In the genomic region with DNA sequence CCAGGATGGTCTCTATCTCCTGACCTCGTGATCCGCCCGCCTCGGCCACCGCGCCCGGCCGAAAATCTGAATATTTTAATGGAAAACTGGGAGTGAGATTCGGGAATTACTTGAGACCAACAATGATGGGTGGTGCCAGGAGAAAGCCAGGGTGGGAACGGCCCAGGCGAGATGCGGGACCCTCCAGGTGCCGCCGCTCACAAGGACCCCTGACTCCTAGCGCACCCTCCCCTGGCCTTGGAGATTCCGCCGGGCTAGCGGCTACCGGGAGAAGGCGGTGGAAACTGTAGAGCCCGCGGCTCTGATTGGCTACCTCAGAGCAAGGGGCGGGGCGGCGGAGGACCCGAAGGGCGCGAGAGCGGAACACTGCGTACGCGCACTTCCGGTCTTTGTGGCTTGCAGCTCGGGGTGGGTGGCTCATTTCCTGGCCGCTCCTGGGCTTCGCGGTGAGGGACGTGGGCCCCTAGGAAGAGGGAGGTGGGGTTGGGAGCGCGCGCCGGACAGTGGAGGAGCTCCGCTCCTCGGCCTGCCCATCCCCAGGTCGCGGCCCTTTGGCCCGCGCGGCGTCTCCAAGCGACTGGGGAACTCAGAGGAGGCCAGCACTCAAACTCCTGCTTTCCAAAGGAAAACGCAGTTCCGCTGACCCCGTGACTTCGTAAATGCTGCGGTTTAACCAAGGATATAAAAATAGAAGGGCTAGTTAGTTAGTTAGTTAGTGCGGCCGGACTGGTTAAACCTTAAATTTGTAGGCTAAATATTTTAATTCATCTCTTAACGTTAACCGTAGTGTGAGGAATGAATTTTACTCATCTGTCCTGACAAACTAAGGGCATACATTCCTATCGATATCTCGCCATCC, we compare ENCODE assay signal across 1 cellular context.
TF ChIP-seq lines count a peak whose summit lies in the region.

A gene (plus strand): TSS at position 371 of the 859 bp plus-strand sequence. CDS start 1,437 bp downstream, outside the sequence.

TF ChIP-seq in HEK293, 187 proteins besides CTCF, POLR2A, EP300 and RAD21 (continued from another document and continues in another):
- TF ChIP-seq, protein P1, sequence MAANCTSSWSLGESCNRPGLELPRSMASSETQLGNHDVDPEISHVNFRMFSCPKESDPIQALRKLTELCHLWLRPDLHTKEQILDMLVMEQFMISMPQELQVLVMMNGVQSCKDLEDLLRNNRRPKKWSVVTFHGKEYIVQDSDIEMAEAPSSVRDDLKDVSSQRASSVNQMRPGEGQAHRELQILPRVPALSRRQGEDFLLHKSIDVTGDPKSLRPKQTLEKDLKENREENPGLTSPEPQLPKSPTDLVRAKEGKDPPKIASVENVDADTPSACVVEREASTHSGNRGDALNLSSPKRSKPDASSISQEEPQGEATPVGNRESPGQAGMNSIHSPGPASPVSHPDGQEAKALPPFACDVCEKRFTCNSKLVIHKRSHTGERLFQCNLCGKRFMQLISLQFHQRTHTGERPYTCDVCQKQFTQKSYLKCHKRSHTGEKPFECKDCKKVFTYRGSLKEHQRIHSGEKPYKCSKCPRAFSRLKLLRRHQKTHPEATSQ (tag by site-specific recombination; IDR thresholded peaks at IDR 0.05) = no peak
- peak; percentile 100 for TF ChIP-seq ZNF335 (tag by site-specific recombination; conservative IDR thresholded peaks at IDR 0.05)
- TF ChIP-seq ZNF521 (tag by site-specific recombination; IDR thresholded peaks at IDR 0.05) = no peak
- TF ChIP-seq FEZF1 (tag by site-specific recombination; IDR thresholded peaks at IDR 0.05) = no peak
- TF ChIP-seq ZNF184 (tag by site-specific recombination; IDR thresholded peaks at IDR 0.05) = no peak
- TF ChIP-seq, protein P2, sequence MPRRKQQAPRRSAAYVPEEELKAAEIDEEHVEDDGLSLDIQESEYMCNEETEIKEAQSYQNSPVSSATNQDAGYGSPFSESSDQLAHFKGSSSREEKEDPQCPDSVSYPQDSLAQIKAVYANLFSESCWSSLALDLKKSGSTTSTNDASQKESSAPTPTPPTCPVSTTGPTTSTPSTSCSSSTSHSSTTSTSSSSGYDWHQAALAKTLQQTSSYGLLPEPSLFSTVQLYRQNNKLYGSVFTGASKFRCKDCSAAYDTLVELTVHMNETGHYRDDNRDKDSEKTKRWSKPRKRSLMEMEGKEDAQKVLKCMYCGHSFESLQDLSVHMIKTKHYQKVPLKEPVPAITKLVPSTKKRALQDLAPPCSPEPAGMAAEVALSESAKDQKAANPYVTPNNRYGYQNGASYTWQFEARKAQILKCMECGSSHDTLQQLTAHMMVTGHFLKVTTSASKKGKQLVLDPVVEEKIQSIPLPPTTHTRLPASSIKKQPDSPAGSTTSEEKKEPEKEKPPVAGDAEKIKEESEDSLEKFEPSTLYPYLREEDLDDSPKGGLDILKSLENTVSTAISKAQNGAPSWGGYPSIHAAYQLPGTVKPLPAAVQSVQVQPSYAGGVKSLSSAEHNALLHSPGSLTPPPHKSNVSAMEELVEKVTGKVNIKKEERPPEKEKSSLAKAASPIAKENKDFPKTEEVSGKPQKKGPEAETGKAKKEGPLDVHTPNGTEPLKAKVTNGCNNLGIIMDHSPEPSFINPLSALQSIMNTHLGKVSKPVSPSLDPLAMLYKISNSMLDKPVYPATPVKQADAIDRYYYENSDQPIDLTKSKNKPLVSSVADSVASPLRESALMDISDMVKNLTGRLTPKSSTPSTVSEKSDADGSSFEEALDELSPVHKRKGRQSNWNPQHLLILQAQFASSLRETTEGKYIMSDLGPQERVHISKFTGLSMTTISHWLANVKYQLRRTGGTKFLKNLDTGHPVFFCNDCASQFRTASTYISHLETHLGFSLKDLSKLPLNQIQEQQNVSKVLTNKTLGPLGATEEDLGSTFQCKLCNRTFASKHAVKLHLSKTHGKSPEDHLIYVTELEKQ (tag by site-specific recombination; IDR thresholded peaks at IDR 0.05; ENCODE audit: borderline replicate concordance) = no peak
- TF ChIP-seq MZF1 (tag by site-specific recombination; IDR thresholded peaks at IDR 0.05; ENCODE audit: borderline replicate concordance) = no peak
- TF ChIP-seq, protein P3, sequence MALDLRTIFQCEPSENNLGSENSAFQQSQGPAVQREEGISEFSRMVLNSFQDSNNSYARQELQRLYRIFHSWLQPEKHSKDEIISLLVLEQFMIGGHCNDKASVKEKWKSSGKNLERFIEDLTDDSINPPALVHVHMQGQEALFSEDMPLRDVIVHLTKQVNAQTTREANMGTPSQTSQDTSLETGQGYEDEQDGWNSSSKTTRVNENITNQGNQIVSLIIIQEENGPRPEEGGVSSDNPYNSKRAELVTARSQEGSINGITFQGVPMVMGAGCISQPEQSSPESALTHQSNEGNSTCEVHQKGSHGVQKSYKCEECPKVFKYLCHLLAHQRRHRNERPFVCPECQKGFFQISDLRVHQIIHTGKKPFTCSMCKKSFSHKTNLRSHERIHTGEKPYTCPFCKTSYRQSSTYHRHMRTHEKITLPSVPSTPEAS (tag by site-specific recombination; IDR thresholded peaks at IDR 0.05) = no peak
- TF ChIP-seq, protein P4, sequence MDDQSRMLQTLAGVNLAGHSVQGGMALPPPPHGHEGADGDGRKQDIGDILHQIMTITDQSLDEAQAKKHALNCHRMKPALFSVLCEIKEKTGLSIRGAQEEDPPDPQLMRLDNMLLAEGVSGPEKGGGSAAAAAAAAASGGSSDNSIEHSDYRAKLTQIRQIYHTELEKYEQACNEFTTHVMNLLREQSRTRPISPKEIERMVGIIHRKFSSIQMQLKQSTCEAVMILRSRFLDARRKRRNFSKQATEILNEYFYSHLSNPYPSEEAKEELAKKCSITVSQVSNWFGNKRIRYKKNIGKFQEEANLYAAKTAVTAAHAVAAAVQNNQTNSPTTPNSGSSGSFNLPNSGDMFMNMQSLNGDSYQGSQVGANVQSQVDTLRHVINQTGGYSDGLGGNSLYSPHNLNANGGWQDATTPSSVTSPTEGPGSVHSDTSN (CRISPR knock-in tag; IDR thresholded peaks at IDR 0.05) = no peak
- TF ChIP-seq ZNF157 (tag by site-specific recombination; IDR thresholded peaks at IDR 0.05) = no peak
- TF ChIP-seq HOXC10 (CRISPR knock-in tag; IDR thresholded peaks at IDR 0.05) = 0 out of 2 replicates have a peak, but pooled peaks have one; percentile 24
- TF ChIP-seq GLIS1 (tag by site-specific recombination; IDR thresholded peaks at IDR 0.05) = peak; percentile 47; the same call in 1 of the 2 replicates
- no peak for TF ChIP-seq ZNF558 (tag by site-specific recombination; IDR thresholded peaks at IDR 0.05)
- TF ChIP-seq ZFP3 (tag by site-specific recombination; IDR thresholded peaks at IDR 0.05; ENCODE audit: low read depth) = no peak
- TF ChIP-seq SCRT1 (tag by site-specific recombination; IDR thresholded peaks at IDR 0.05; ENCODE audit: borderline replicate concordance) = no peak
- TF ChIP-seq ZNF777 (tag by site-specific recombination; IDR thresholded peaks at IDR 0.05; ENCODE audit: borderline replicate concordance) = no peak
- no peak for TF ChIP-seq ZNF843 (tag by site-specific recombination; IDR thresholded peaks at IDR 0.05)
- TF ChIP-seq, protein P5, sequence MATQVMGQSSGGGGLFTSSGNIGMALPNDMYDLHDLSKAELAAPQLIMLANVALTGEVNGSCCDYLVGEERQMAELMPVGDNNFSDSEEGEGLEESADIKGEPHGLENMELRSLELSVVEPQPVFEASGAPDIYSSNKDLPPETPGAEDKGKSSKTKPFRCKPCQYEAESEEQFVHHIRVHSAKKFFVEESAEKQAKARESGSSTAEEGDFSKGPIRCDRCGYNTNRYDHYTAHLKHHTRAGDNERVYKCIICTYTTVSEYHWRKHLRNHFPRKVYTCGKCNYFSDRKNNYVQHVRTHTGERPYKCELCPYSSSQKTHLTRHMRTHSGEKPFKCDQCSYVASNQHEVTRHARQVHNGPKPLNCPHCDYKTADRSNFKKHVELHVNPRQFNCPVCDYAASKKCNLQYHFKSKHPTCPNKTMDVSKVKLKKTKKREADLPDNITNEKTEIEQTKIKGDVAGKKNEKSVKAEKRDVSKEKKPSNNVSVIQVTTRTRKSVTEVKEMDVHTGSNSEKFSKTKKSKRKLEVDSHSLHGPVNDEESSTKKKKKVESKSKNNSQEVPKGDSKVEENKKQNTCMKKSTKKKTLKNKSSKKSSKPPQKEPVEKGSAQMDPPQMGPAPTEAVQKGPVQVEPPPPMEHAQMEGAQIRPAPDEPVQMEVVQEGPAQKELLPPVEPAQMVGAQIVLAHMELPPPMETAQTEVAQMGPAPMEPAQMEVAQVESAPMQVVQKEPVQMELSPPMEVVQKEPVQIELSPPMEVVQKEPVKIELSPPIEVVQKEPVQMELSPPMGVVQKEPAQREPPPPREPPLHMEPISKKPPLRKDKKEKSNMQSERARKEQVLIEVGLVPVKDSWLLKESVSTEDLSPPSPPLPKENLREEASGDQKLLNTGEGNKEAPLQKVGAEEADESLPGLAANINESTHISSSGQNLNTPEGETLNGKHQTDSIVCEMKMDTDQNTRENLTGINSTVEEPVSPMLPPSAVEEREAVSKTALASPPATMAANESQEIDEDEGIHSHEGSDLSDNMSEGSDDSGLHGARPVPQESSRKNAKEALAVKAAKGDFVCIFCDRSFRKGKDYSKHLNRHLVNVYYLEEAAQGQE (tag by site-specific recombination; IDR thresholded peaks at IDR 0.05) = no peak
- no peak for TF ChIP-seq ZBTB21 (tag by site-specific recombination; IDR thresholded peaks at IDR 0.05)
- no peak for TF ChIP-seq GLI4 (tag by site-specific recombination; IDR thresholded peaks at IDR 0.05)
- TF ChIP-seq ZNF747 (tag by site-specific recombination; IDR thresholded peaks at IDR 0.05) = no peak
- TF ChIP-seq, protein P6, sequence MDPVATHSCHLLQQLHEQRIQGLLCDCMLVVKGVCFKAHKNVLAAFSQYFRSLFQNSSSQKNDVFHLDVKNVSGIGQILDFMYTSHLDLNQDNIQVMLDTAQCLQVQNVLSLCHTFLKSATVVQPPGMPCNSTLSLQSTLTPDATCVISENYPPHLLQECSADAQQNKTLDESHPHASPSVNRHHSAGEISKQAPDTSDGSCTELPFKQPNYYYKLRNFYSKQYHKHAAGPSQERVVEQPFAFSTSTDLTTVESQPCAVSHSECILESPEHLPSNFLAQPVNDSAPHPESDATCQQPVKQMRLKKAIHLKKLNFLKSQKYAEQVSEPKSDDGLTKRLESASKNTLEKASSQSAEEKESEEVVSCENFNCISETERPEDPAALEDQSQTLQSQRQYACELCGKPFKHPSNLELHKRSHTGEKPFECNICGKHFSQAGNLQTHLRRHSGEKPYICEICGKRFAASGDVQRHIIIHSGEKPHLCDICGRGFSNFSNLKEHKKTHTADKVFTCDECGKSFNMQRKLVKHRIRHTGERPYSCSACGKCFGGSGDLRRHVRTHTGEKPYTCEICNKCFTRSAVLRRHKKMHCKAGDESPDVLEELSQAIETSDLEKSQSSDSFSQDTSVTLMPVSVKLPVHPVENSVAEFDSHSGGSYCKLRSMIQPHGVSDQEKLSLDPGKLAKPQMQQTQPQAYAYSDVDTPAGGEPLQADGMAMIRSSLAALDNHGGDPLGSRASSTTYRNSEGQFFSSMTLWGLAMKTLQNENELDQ (tag by site-specific recombination; IDR thresholded peaks at IDR 0.05; ENCODE audit: low read depth) = no peak
- TF ChIP-seq ZNF670 (tag by site-specific recombination; IDR thresholded peaks at IDR 0.05; ENCODE audit: low read depth) = no peak
- TF ChIP-seq SETDB1 (IDR thresholded peaks at IDR 0.05; ENCODE audit: insufficient read length, low read length) = no peak
- TF ChIP-seq ZNF416 (tag by site-specific recombination; IDR thresholded peaks at IDR 0.05) = no peak
- peak; percentile 63 for TF ChIP-seq ZBTB48 (tag by site-specific recombination; IDR thresholded peaks at IDR 0.05)
- TF ChIP-seq, protein P7, sequence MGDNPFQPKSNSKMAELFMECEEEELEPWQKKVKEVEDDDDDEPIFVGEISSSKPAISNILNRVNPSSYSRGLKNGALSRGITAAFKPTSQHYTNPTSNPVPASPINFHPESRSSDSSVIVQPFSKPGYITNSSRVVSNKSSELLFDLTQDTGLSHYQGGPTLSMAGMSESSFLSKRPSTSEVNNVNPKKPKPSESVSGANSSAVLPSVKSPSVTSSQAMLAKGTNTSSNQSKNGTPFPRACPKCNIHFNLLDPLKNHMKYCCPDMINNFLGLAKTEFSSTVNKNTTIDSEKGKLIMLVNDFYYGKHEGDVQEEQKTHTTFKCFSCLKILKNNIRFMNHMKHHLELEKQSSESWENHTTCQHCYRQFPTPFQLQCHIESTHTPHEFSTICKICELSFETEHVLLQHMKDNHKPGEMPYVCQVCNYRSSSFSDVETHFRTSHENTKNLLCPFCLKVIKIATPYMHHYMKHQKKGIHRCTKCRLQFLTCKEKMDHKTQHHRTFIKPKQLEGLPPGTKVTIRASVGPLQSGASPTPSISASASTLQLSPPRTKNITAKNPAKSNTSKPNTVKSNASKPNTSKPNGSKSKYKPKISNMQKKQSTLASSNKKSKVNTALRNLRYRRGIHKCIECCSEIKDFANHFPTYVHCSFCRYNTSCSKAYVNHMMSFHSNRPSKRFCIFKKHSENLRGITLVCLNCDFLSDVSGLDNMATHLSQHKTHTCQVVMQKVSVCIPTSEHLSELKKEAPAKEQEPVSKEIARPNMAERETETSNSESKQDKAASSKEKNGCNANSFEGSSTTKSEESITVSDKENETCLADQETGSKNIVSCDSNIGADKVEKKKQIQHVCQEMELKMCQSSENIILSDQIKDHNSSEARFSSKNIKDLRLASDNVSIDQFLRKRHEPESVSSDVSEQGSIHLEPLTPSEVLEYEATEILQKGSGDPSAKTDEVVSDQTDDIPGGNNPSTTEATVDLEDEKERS (tag by site-specific recombination; IDR thresholded peaks at IDR 0.05) = no peak
- TF ChIP-seq, protein P8, sequence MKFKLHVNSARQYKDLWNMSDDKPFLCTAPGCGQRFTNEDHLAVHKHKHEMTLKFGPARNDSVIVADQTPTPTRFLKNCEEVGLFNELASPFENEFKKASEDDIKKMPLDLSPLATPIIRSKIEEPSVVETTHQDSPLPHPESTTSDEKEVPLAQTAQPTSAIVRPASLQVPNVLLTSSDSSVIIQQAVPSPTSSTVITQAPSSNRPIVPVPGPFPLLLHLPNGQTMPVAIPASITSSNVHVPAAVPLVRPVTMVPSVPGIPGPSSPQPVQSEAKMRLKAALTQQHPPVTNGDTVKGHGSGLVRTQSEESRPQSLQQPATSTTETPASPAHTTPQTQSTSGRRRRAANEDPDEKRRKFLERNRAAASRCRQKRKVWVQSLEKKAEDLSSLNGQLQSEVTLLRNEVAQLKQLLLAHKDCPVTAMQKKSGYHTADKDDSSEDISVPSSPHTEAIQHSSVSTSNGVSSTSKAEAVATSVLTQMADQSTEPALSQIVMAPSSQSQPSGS (tag by site-specific recombination; IDR thresholded peaks at IDR 0.05; ENCODE audit: low read depth) = no peak
- peak; percentile 67; the same call in 1 of the 2 replicates for TF ChIP-seq KLF16 (tag by site-specific recombination; IDR thresholded peaks at IDR 0.05)
